Comparison of ENCODE assay signal across 8 cellular contexts in genomic region chr7:34133983-34134782, GRCh38.
DNase-seq lines count a peak whose midpoint lies in the region; ATAC-seq and TF ChIP-seq lines count a peak whose summit lies in the region.

No MANE protein-coding gene starts in this region.

- no peaks in the 10 kb centered on the region for H3K36me3 ChIP-seq in MM.1S (replicated peaks; ENCODE audit: insufficient read depth, low read length)
- H3K36me3 ChIP-seq in fibroblast of lung (ENCODE audit: control insufficient read depth, insufficient read depth, low read length): no peaks in the 10 kb centered on the region
- H3K36me3 ChIP-seq in CD4-positive, alpha-beta memory T cell (ENCODE audit: insufficient read depth, low read length): no peaks in the 10 kb centered on the region

- H3K4me3 Mint-ChIP-seq in nephron progenitor cell: no peak overlapping the region
- H3K4me3 Mint-ChIP-seq in CD4-positive, alpha-beta memory T cell: no peak overlapping the region

- no peaks in the 10 kb centered on the region for H3K9me2 ChIP-seq in MM.1S (replicated peaks; ENCODE audit: insufficient read depth, low read length)

- POLR2A ChIA-PET in CD4-positive, alpha-beta memory T cell (lab: Charles Lee; ENCODE audit: partially characterized antibody): no interaction called here

- H3K27ac ChIP-seq in MM.1S (ENCODE audit: low read length) (no peak overlapping the region), fibroblast of lung (ENCODE audit: insufficient read depth, low read length) (peak overlapping the region; percentile 44)
- no peak overlapping the region for H3K27ac ChIP-seq in CD4-positive, alpha-beta memory T cell (ENCODE audit: low read depth, low read length)

- H3K4me1 ChIP-seq in MM.1S (ENCODE audit: low read length) (no peaks in the 10 kb centered on the region), fibroblast of lung (ENCODE audit: control insufficient read depth, extremely low read depth, insufficient read depth, low read length) (peaks cover 5% of the 10 kb centered on the region)
- no peaks in the 10 kb centered on the region for H3K4me1 ChIP-seq in CD4-positive, alpha-beta memory T cell (ENCODE audit: insufficient read depth, low read length)

- peaks cover 2% of the 10 kb centered on the region for H3K27me3 Mint-ChIP-seq in nephron progenitor cell (ENCODE audit: low read depth, poor library complexity)
- H3K27me3 Mint-ChIP-seq in CD4-positive, alpha-beta memory T cell: peaks cover 0 to 2% of the 10 kb centered on the region in 2 donors

- H3F3A ChIP-seq in MM.1S (ENCODE audit: insufficient read depth, low read length): no peaks in the 10 kb centered on the region

- no peak for ATAC-seq in GM19455 (IDR thresholded peaks at IDR 0.05; ENCODE audit: unreplicated experiment)

- no peaks in the 10 kb centered on the region for H3K36me3 Mint-ChIP-seq in nephron progenitor cell (ENCODE audit: low read depth)
- no peaks in the 10 kb centered on the region for H3K36me3 Mint-ChIP-seq in CD4-positive, alpha-beta memory T cell

- no peak overlapping the region for H3K4me3 ChIP-seq in MM.1S (ENCODE audit: low read length)
- no peak overlapping the region for H3K4me3 ChIP-seq in fibroblast of lung (replicated peaks in 1 of 4; ENCODE audit: control extremely low read depth in 1 of 4, insufficient read depth in 1 of 4, low read depth in 3 of 4, low read length in 4 of 4)
- H3K4me3 ChIP-seq in CD4-positive, alpha-beta memory T cell (ENCODE audit: low read length in 2 of 2): no peak overlapping the region

- no peaks in the 10 kb centered on the region for H3K79me2 ChIP-seq in MM.1S (ENCODE audit: low read length)
- no peaks in the 10 kb centered on the region for H3K79me2 ChIP-seq in fibroblast of lung (ENCODE audit: control insufficient read depth, insufficient read depth, low read length)

- H3K9me3 ChIP-seq in MM.1S (replicated peaks; ENCODE audit: insufficient read depth, low read length): no peaks in the 10 kb centered on the region
- H3K9me3 ChIP-seq in fibroblast of lung (ENCODE audit: control insufficient read depth, insufficient read depth, low read depth, low read length): no peaks in the 10 kb centered on the region
- H3K9me3 ChIP-seq in CD4-positive, alpha-beta memory T cell (ENCODE audit: control insufficient read depth in 1 of 2, low read length in 2 of 2): no peaks in the 10 kb centered on the region

- H4K20me1 ChIP-seq in MM.1S (ENCODE audit: insufficient read depth, low read length) (no peaks in the 10 kb centered on the region), fibroblast of lung (ENCODE audit: control insufficient read depth, extremely low read depth, insufficient read depth, low read length) (no peaks in the 10 kb centered on the region)

- H3K4me2 ChIP-seq in MM.1S (ENCODE audit: low read depth, low read length) (no peak overlapping the region), fibroblast of lung (ENCODE audit: extremely low read depth, insufficient read depth, low read length) (no peak overlapping the region)

- no peak overlapping the region for H3K27ac Mint-ChIP-seq in nephron progenitor cell
- no peak overlapping the region for H3K27ac Mint-ChIP-seq in CD4-positive, alpha-beta memory T cell

- CTCF ChIA-PET in CD4-positive, alpha-beta memory T cell (lab: Charles Lee; ENCODE audit: partially characterized antibody): no interaction called here

- H3K9ac ChIP-seq in MM.1S (ENCODE audit: low read length) (no peak overlapping the region), fibroblast of lung (ENCODE audit: insufficient read depth, low read length) (no peak overlapping the region)

- H3K27me3 ChIP-seq in MM.1S (replicated peaks; ENCODE audit: insufficient read depth, low read length) (no peaks in the 10 kb centered on the region), fibroblast of lung (ENCODE audit: control insufficient read depth, insufficient read depth, low read length) (no peaks in the 10 kb centered on the region)
- no peaks in the 10 kb centered on the region for H3K27me3 ChIP-seq in CD4-positive, alpha-beta memory T cell (ENCODE audit: insufficient read depth, low read length)

- peaks cover 8% of the 10 kb centered on the region for H3K4me1 Mint-ChIP-seq in nephron progenitor cell
- H3K4me1 Mint-ChIP-seq in CD4-positive, alpha-beta memory T cell: no peaks in the 10 kb centered on the region

- H2AFZ ChIP-seq in MM.1S (ENCODE audit: low read length): no peak overlapping the region
- H2AFZ ChIP-seq in fibroblast of lung (ENCODE audit: low read length): no peak overlapping the region

- H3K9me3 Mint-ChIP-seq in nephron progenitor cell: no peaks in the 10 kb centered on the region
- peaks cover 0 to 10% (median 5%) of the 10 kb centered on the region in 8 donors for H3K9me3 Mint-ChIP-seq in CD4-positive, alpha-beta memory T cell

- DNase-seq in stimulated activated CD4-positive, alpha-beta T cell treated with anti-CD3 and anti-CD28 coated beads, Interleukin-1b, Interleukin-23, amount 100 ng/mL, for 48 hours: peak; percentile 12
- no peak for DNase-seq in stimulated activated CD4-positive, alpha-beta T cell treated with anti-CD3 and anti-CD28 coated beads, Interleukin-12 subunit alpha, Interleukin-12 subunit beta, amount 100 ng/mL, for 4 hours
- DNase-seq in MM.1S (peak; percentile 36), SKM-1 treated with dmso at 0.1 percent for 144 hours (lab: John Stamatoyannopoulos, UW; ENCODE audit: unreplicated experiment) (peak; percentile 46), fibroblast of lung (ENCODE audit: low read depth in 2 of 2) (peak; percentile 74 to 81), nephron progenitor cell (peak; percentile 82)
- no peak for DNase-seq in CD4-positive, alpha-beta memory T cell

- intact Hi-C loops in CD4-positive, alpha-beta memory T cell (cut with micrococcal nuclease): no loop called here

- peak; percentile 59 for TF ChIP-seq CTCF in MM.1S (IDR thresholded peaks at IDR 0.05; ENCODE audit: low read length)
- TF ChIP-seq CTCF in fibroblast of lung (conservative IDR thresholded peaks at IDR 0.05 in 1 of 2, IDR thresholded peaks at IDR 0.05 in 1 of 2; ENCODE audit: low read depth in 1 of 2, low read length in 2 of 2): peak; percentile 84 to 90
- peak; percentile 77 for TF ChIP-seq CTCF in nephron progenitor cell (IDR thresholded peaks at IDR 0.05)

Comparison
In these comparisons a context has a peak if more than half of its experiments do, and no peak if none do; other contexts are left out.
1. DNase-seq: peak in stimulated activated CD4-positive, alpha-beta T cell treated with anti-CD3 and anti-CD28 coated beads, Interleukin-1b, Interleukin-23, amount 100 ng/mL, for 48 hours (single experiment), MM.1S (single experiment), SKM-1 treated with dmso at 0.1 percent for 144 hours (single experiment), fibroblast of lung (2 of 2) and nephron progenitor cell (single experiment); none in stimulated activated CD4-positive, alpha-beta T cell treated with anti-CD3 and anti-CD28 coated beads, Interleukin-12 subunit alpha, Interleukin-12 subunit beta, amount 100 ng/mL, for 4 hours (single experiment) and CD4-positive, alpha-beta memory T cell (0 of 5).
2. Peak in every context shown above with its lines, with median percentiles within 50 percentile points of each other: CTCF ChIP-seq.